Comparison of ENCODE assay signal across 31 cellular contexts in genomic region chr20:36312724-36313441, GRCh38. TPM values are rescaled to one million over a fixed set of nuclear protein-coding genes. Genes with fewer than 3 reads are reported as not detected.
DNase-seq lines count a peak whose midpoint lies in the region; ATAC-seq, FAIRE-seq and TF ChIP-seq lines count a peak whose summit lies in the region.
"Had no signal": no experiment of that assay in that cellular context is flagged by ENCODE, and none has a peak within 500 bp of the region (broad histone marks: within the 10 kb centered on the region; RNA-seq: fewer than 3 reads in every experiment).

No MANE protein-coding gene starts in this region.

- intact Hi-C loops in sigmoid colon (cut with DNase I) (no loop called here), kidney (cut with DNase I) (no loop called here)

- no peak overlapping the region for H2BK120ac ChIP-seq in H1 (replicated peaks; ENCODE audit: low read depth, low read length)

- H3K27ac ChIP-seq in H1 (ENCODE audit: low read depth, low read length) (no peak overlapping the region), sigmoid colon (no peak overlapping the region), kidney (ENCODE audit: low read depth in 2 of 2, low read length in 2 of 2) (no peak overlapping the region)
- H3K27ac ChIP-seq: lower lobe of right lung, ovary, uterus, WERI-Rb-1 had no signal

- H3K9ac ChIP-seq in H1 (replicated peaks in 1 of 4; ENCODE audit: extremely low read depth in 1 of 4, low read depth in 3 of 4, low read length in 3 of 4), result no peak overlapping the region
- no peak overlapping the region for H3K9ac ChIP-seq in kidney (ENCODE audit: low read length in 2 of 2)

- no peak overlapping the region; the same call in 1 of the 2 replicates for H4K8ac ChIP-seq in H1 (ENCODE audit: extremely low read depth, insufficient read depth, low read length)

- peaks cover 2 to 16% of the 10 kb centered on the region in 2 experiments for H4K20me1 ChIP-seq in H1 (replicated peaks in 1 of 2; ENCODE audit: control insufficient read depth in 1 of 2, insufficient read depth in 2 of 2, low read length in 2 of 2)

- H3K79me1 ChIP-seq in H1 (ENCODE audit: low read depth, low read length), result peaks cover 5% of the 10 kb centered on the region

- no peak overlapping the region for H3K23ac ChIP-seq in H1 (ENCODE audit: insufficient read length)

- H3K56ac ChIP-seq in H1 (replicated peaks; ENCODE audit: insufficient read length, low read depth, low read length), result no peak overlapping the region

- no peak overlapping the region for H2BK5ac ChIP-seq in H1 (ENCODE audit: low read depth, low read length)

- H4K91ac ChIP-seq in H1 (replicated peaks; ENCODE audit: insufficient read length, low read length), result peak overlapping the region; percentile 37

- peak overlapping the region; percentile 48; the same call in 1 of the 2 replicates for H3K18ac ChIP-seq in H1 (ENCODE audit: extremely low read depth, low read length)

- peaks cover 6% of the 10 kb centered on the region; the same call in 1 of the 2 replicates for H3K23me2 ChIP-seq in H1 (ENCODE audit: low read depth, low read length)

- POLR2A ChIA-PET in H1 (lab: Charles Lee; ENCODE audit: partially characterized antibody), result interaction anchor here (0.6 to 0.9 kb wide), 2 partner anchors 50 to 165 kb away, joined by 3 read pairs; no protein-coding TSS in a partner anchor

- H3K79me2 ChIP-seq in H1 (ENCODE audit: control insufficient read depth in 1 of 2, insufficient read depth in 2 of 2, low read length in 2 of 2), result no peaks in the 10 kb centered on the region

- H3K4me3 ChIP-seq in LNCaP clone FGC (ENCODE audit: low read depth, low read length) (no peak overlapping the region), H1 (ENCODE audit: extremely low read depth in 1 of 4, insufficient read depth in 2 of 4, low read depth in 3 of 4, low read length in 4 of 4) (no peak overlapping the region), sigmoid colon (no peak overlapping the region), kidney (ENCODE audit: low read length in 2 of 2) (no peak overlapping the region)
- H3K4me3 ChIP-seq: lower lobe of right lung, MG63, mucosa of descending colon, ovary, uterus had no signal

- H3K36me3 ChIP-seq in H1 (ENCODE audit: control insufficient read depth in 2 of 4, insufficient read depth in 4 of 4, low read length in 3 of 4), result no peaks in the 10 kb centered on the region
- no peaks in the 10 kb centered on the region for H3K36me3 ChIP-seq in sigmoid colon
- H3K36me3 ChIP-seq in kidney (ENCODE audit: control insufficient read depth in 1 of 2, insufficient read depth in 2 of 2, low read length in 2 of 2), result no peaks in the 10 kb centered on the region
- H3K36me3 ChIP-seq: lower lobe of right lung, MG63, ovary, uterus, WERI-Rb-1 had no signal

- no peak overlapping the region for H2AK5ac ChIP-seq in H1 (ENCODE audit: low read depth, low read length)

- no peak for TF ChIP-seq RAD21 in H1 (IDR thresholded peaks at IDR 0.05 in 1 of 2, conservative IDR thresholded peaks at IDR 0.05 in 1 of 2; ENCODE audit: low read depth in 2 of 2, low read length in 2 of 2)

- no peak for ATAC-seq in HG03520 (IDR thresholded peaks at IDR 0.05; ENCODE audit: unreplicated experiment)
- no peak for ATAC-seq in GM21526 (IDR thresholded peaks at IDR 0.05; ENCODE audit: low FRiP score, unreplicated experiment)
- ATAC-seq: lower lobe of right lung; mucosa of descending colon; natural killer cell treated with Interleukin-12 subunit alpha and Interleukin-12 subunit beta and Interleukin-15 and Interleukin-18, amount 100 ng/mL, for 72 hours; Panc1; stimulated activated effector memory CD8-positive, alpha-beta T cell treated with anti-CD3 and anti-CD28 coated beads, Interleukin-12 subunit alpha, Interleukin-12 subunit beta, amount 100 ng/mL, for 72 hours had no signal

- H3K27me3 ChIP-seq in H1 (replicated peaks in 1 of 4; ENCODE audit: control insufficient read depth in 3 of 4, extremely low read depth in 1 of 4, insufficient read depth in 3 of 4, low read length in 3 of 4) (peaks cover 0 to 4% (median under 1%) of the 10 kb centered on the region in 4 experiments; a peak in 4 of 7 replicates), sigmoid colon (peaks cover 0 to 50% (median 34%) of the 10 kb centered on the region in 3 donors)
- H3K27me3 ChIP-seq: ovary, uterus had no signal

- H2BK12ac ChIP-seq in H1 (ENCODE audit: low read depth, low read length), result no peak overlapping the region

- peak; percentile 13 for DNase-seq in GM12892 (ENCODE audit: insufficient read length)
- DNase-seq in LNCaP clone FGC (ENCODE audit: low read depth), result no peak
- DNase-seq in H1 (ENCODE audit: low read depth in 1 of 2, low spot score in 2 of 2), result peak in 1 of 2 experiments; percentile 39
- peak; percentile 37 for DNase-seq in sigmoid colon
- DNase-seq in kidney, result no peak
- DNase-seq: activated CD4-positive, alpha-beta T cell treated with anti-CD3 and anti-CD28 coated beads, Interleukin-2, amount 50 U/mL, for 1 hour; activated naive CD8-positive, alpha-beta T cell treated with anti-CD3 and anti-CD28 coated beads for 36 hours; HCEC 1CT; KBM-7; kidney glomerular epithelial cell; lower lobe of right lung; MG63; mucosa of descending colon; NCI-H2029; NCI-H2227 treated with DMSO at 0.1 percent for 48 hours; NCI-H526 treated with DMSO at 0.1 percent for 48 hours; SHP77 treated with DMSO at 0.1 percent for 48 hours; stimulated activated CD4-positive, alpha-beta T cell treated with anti-CD3 and anti-CD28 coated beads, Interleukin-12 subunit alpha, Interleukin-12 subunit beta, amount 100 ng/mL, for 4 hours; stimulated activated CD4-positive, alpha-beta T cell treated with anti-CD3 and anti-CD28 coated beads, Interleukin-4, amount 100 ng/mL, for 1 hour; substantia nigra; T1000; uterus; WERI-Rb-1 had no signal

- TF ChIP-seq EP300 in H1 (IDR thresholded peaks at IDR 0.05; ENCODE audit: borderline replicate concordance in 1 of 2, low read depth in 2 of 2, low read length in 2 of 2) (no peak), sigmoid colon (IDR thresholded peaks at IDR 0.05) (no peak)

- peaks cover 0 to 4% (median 2%) of the 10 kb centered on the region in 4 experiments; a peak in 5 of 7 replicates for H3K4me1 ChIP-seq in H1 (replicated peaks in 1 of 4; ENCODE audit: control insufficient read depth in 3 of 4, insufficient read depth in 4 of 4, low read length in 3 of 4)
- no peaks in the 10 kb centered on the region for H3K4me1 ChIP-seq in sigmoid colon
- no peaks in the 10 kb centered on the region for H3K4me1 ChIP-seq in kidney (ENCODE audit: control insufficient read depth in 1 of 2, insufficient read depth in 1 of 2, low read depth in 1 of 2, low read length in 2 of 2)
- H3K4me1 ChIP-seq: lower lobe of right lung, uterus had no signal

- no peak overlapping the region for H3K4ac ChIP-seq in H1 (replicated peaks; ENCODE audit: insufficient read length, low read depth, low read length)

- FAIRE-seq in GM12892 (lab: Jason Lieb, UNC), result no peak
- no peak for FAIRE-seq in H1 (lab: Jason Lieb, UNC)
- no peak for FAIRE-seq in kidney (lab: Jason Lieb, UNC)
- FAIRE-seq: D721Med, endothelial cell of umbilical vein had no signal

- no peaks in the 10 kb centered on the region for H3K9me3 ChIP-seq in H1 (ENCODE audit: insufficient read depth in 2 of 2, low read depth in 1 of 2, low read length in 1 of 2)
- H3K9me3 ChIP-seq in sigmoid colon, result no peaks in the 10 kb centered on the region
- no peaks in the 10 kb centered on the region for H3K9me3 ChIP-seq in kidney (ENCODE audit: control insufficient read depth in 1 of 2, low read length in 2 of 2)
- H3K9me3 ChIP-seq: lower lobe of right lung, MG63, mucosa of descending colon, ovary, uterus had no signal

- no peak for TF ChIP-seq POLR2A in GM12892 (IDR thresholded peaks at IDR 0.05; ENCODE audit: low read depth, low read length)
- no peak for TF ChIP-seq POLR2A in H1 (IDR thresholded peaks at IDR 0.05; ENCODE audit: control extremely low read depth in 1 of 2, low read depth in 2 of 2, low read length in 2 of 2)
- no peak for TF ChIP-seq POLR2A in sigmoid colon (IDR thresholded peaks at IDR 0.05)

- WGBS in H1 (ENCODE audit: extremely low coverage in 1 of 2, insufficient coverage in 1 of 2, insufficient read length in 1 of 2, insufficient replicate concordance in 2 of 2, low coverage in 1 of 2, low lambda C conversion rate in 2 of 2, missing lambda C conversion rate in 1 of 2), 2 experiments, result 81% methylated on average over 10 of the region's 14 CpGs; no CpG with 5 or more reads in 1 of the 2 experiments
- WGBS in sigmoid colon, 2 donors, result 37 to 47% methylated on average over 14 of the region's 14 CpGs

- no peak overlapping the region for H4K5ac ChIP-seq in H1 (ENCODE audit: insufficient read length, low read depth, low read length)

- CTCF ChIA-PET in H1 (lab: Charles Lee; ENCODE audit: partially characterized antibody), result interaction anchor here (0.7 to 1.5 kb wide), 8 partner anchors 10 to 107 kb away, joined by 3 to 6 read pairs (median 4); no protein-coding TSS in a partner anchor

- no peak overlapping the region for H2AFZ ChIP-seq in H1 (ENCODE audit: low read length)

- TF ChIP-seq CTCF in LNCaP clone FGC (IDR thresholded peaks at IDR 0.05; ENCODE audit: control insufficient read depth, extremely low read depth, insufficient read depth) (peak; percentile 12; the same call in 1 of the 2 replicates), H1 (IDR thresholded peaks at IDR 0.05; ENCODE audit: control extremely low read depth in 1 of 3, insufficient read depth in 1 of 3, low read depth in 1 of 3, low read length in 3 of 3) (peak in 1 of 3 experiments; percentile 26; a peak in 1 of 4 replicates), sigmoid colon (IDR thresholded peaks at IDR 0.05) (no peak), kidney (IDR thresholded peaks at IDR 0.05; ENCODE audit: borderline replicate concordance, extremely low read depth, insufficient read depth) (no peak)

- H2BK15ac ChIP-seq in H1 (ENCODE audit: low read length), result no peak overlapping the region; the same call in 1 of the 2 replicates

- H3K4me2 ChIP-seq in H1 (ENCODE audit: insufficient read depth in 1 of 2, low read depth in 2 of 2, low read length in 2 of 2), result no peak overlapping the region

- no peak overlapping the region for H3K14ac ChIP-seq in H1 (ENCODE audit: insufficient read length)

- H2BK20ac ChIP-seq in H1 (ENCODE audit: low read length), result no peak overlapping the region

RNA-seq across cellular contexts. Expression of gene DLGAP4, which starts 6.7 kb away (rescaled TPM):
- 29.2 TPM for polyA plus RNA-seq in GM12892 (2012; ENCODE audit: missing spikeins)
- 57.2 and 61.8 TPM in 2 replicates for total RNA-seq in H1 (2021; fragmentation: NEBNext Ultra II Directional; extraction: Animal tissue kit (Norgen Biotek cat#: 25700))
- polyA plus RNA-seq in H1 (2011; rRNA removed), result 41.2 and 81.9 TPM in 2 replicates
- polyA plus RNA-seq in H1 (2011; cell fraction: cytosol; rRNA removed), result 38.1 TPM
- polyA plus RNA-seq in H1 (2011; cell fraction: nucleus; rRNA removed), result 82.7 TPM
- polyA plus RNA-seq in H1 (2012, experiment 1 of 2), result 43.5 to 57.6 TPM (median 49.1 TPM) in 4 replicates
- polyA plus RNA-seq in H1 (2012, experiment 2 of 2), result 36.6 TPM
- polyA plus RNA-seq in H1 (2013, experiment 1 of 2), result 40.4 TPM
- polyA plus RNA-seq in H1 (2013, experiment 2 of 2), result 39.5 TPM
- polyA minus RNA-seq in H1 (2011; rRNA and poly(A)+ RNA removed), result 33.9 and 37.3 TPM in 2 replicates
- polyA minus RNA-seq in H1 (2011; cell fraction: cytosol; rRNA and poly(A)+ RNA removed), result 84.8 TPM
- polyA minus RNA-seq in H1 (2011; cell fraction: nucleus; rRNA and poly(A)+ RNA removed), result 50.5 TPM
- total RNA-seq in sigmoid colon, result 10 to 100 TPM; 21.0 to 60.7 (median 37.5) TPM
- 10 to 100 TPM; 21.7 to 36.9 (median 23.4) TPM for polyA plus RNA-seq in sigmoid colon
- total RNA-seq in kidney, result 62.4 TPM
- polyA plus RNA-seq in kidney (ENCODE audit: insufficient read depth, low read depth, low replicate concordance), result 19.6 TPM

Comparison
In these comparisons a context has a peak if more than half of its experiments do, and no peak if none do; other contexts are left out.
1. DNase-seq: peak in GM12892 (single experiment) and sigmoid colon (single experiment); none in LNCaP clone FGC (single experiment) and kidney (single experiment).